8 cellular contexts compared by ENCODE assay signal in genomic region chr9:124342946-124343485, GRCh38.
DNase-seq lines count a peak whose midpoint lies in the region; TF ChIP-seq lines count a peak whose summit lies in the region.

No MANE protein-coding gene starts in this region.

- intact Hi-C loops in prostate gland (cut with DNase I) (no loop called here), OCI-LY7 (cut with micrococcal nuclease; ENCODE audit: unreplicated experiment) (no loop called here)

- H3F3A ChIP-seq in SK-N-SH (replicated peaks; ENCODE audit: insufficient read depth): peaks cover 13% of the 10 kb centered on the region

- BruUV-seq in OCI-LY7 (replicated peaks; lab: Mats Ljungman, UMichigan): no TSS peak

- peaks cover 0 to 20% of the 10 kb centered on the region in 2 experiments; a peak in 1 of 3 replicates for H3K36me3 ChIP-seq in HEK293 (ENCODE audit: control insufficient read depth in 2 of 2, insufficient read depth in 1 of 2, low read length in 2 of 2)
- peaks cover 7 to 40% of the 10 kb centered on the region in 2 experiments for H3K36me3 ChIP-seq in SK-N-SH (replicated peaks in 1 of 2; ENCODE audit: control insufficient read depth in 1 of 2, insufficient read depth in 2 of 2, low read length in 1 of 2)
- peaks cover 0 to 3% of the 10 kb centered on the region in 2 donors for H3K36me3 ChIP-seq in prostate gland
- H3K36me3 ChIP-seq in OCI-LY7 (ENCODE audit: insufficient read depth, low read length): peaks cover 11% of the 10 kb centered on the region; the same call in 1 of the 2 replicates

- no peak overlapping the region for H2AFZ ChIP-seq in SK-N-SH (ENCODE audit: low read depth)
- H2AFZ ChIP-seq in OCI-LY7 (ENCODE audit: low read length): no peak overlapping the region

- peak; percentile 29 for TF ChIP-seq POLR2A in prostate gland (IDR thresholded peaks at IDR 0.05)

- no peaks in the 10 kb centered on the region for H3K9me3 ChIP-seq in HEK293 (ENCODE audit: control insufficient read depth, insufficient read depth, low read depth, low read length)
- no peaks in the 10 kb centered on the region for H3K9me3 ChIP-seq in SK-N-SH
- no peaks in the 10 kb centered on the region for H3K9me3 ChIP-seq in prostate gland
- H3K9me3 ChIP-seq in OCI-LY7 (ENCODE audit: low read length): no peaks in the 10 kb centered on the region

- H3K4me1 ChIP-seq in HEK293 (ENCODE audit: control insufficient read depth, insufficient read depth, low read length) (no peaks in the 10 kb centered on the region; the same call in 1 of the 2 replicates), SK-N-SH (ENCODE audit: control insufficient read depth in 1 of 2, insufficient read depth in 2 of 2, low read depth in 1 of 2, low read length in 1 of 2) (peaks cover 15 to 17% of the 10 kb centered on the region in 2 experiments; a peak in 3 of 4 replicates), prostate gland (replicated peaks) (no peaks in the 10 kb centered on the region), OCI-LY7 (ENCODE audit: insufficient read depth, low read length, poor library complexity, severe bottlenecking) (no peaks in the 10 kb centered on the region)

- H3K4me2 ChIP-seq in SK-N-SH (peak overlapping the region; percentile 68; the same call in 1 of the 2 replicates), OCI-LY7 (ENCODE audit: low read length) (no peak overlapping the region)

- WGBS in SK-N-SH (ENCODE audit: low lambda C conversion rate): 15% methylated on average over 17 of the region's 25 CpGs
- WGBS in prostate gland: 12% methylated on average over 25 of the region's 25 CpGs

- peak overlapping the region; percentile 34; the same call in 1 of the 2 replicates for H3K9ac ChIP-seq in SK-N-SH

- no peaks in the 10 kb centered on the region for H3K79me2 ChIP-seq in SK-N-SH (ENCODE audit: insufficient read depth)
- no peaks in the 10 kb centered on the region for H3K79me2 ChIP-seq in OCI-LY7 (ENCODE audit: insufficient read depth, low read depth, low read length)

- no peak for TF ChIP-seq RAD21 in SK-N-SH (IDR thresholded peaks at IDR 0.05; ENCODE audit: low read length)

- H3K9me2 ChIP-seq in SK-N-SH (no peaks in the 10 kb centered on the region), OCI-LY7 (ENCODE audit: insufficient read depth, low read length) (no peaks in the 10 kb centered on the region)

- H4K20me1 ChIP-seq in SK-N-SH (ENCODE audit: insufficient read depth) (no peaks in the 10 kb centered on the region), OCI-LY7 (ENCODE audit: insufficient read depth, low read length) (no peaks in the 10 kb centered on the region)

- POLR2A ChIA-PET in HEK293 (lab: Yijun Ruan, JAX) (no interaction called here), SK-N-SH (lab: Yijun Ruan, JAX) (no interaction called here), OCI-LY7 (lab: Charles Lee) (no interaction called here)

- H3K27me3 ChIP-seq in SK-N-SH (ENCODE audit: insufficient read depth) (no peaks in the 10 kb centered on the region), prostate gland (replicated peaks; ENCODE audit: insufficient read depth) (no peaks in the 10 kb centered on the region)

- TF ChIP-seq EP300 in SK-N-SH (IDR thresholded peaks at IDR 0.05; ENCODE audit: borderline replicate concordance in 1 of 2, low read depth in 1 of 2, low read length in 1 of 2): no peak; a peak in 1 of 4 replicates

- TF ChIP-seq CTCF in HEK293 (tag by site-specific recombination; IDR thresholded peaks at IDR 0.05): no peak
- no peak for TF ChIP-seq CTCF in SK-N-SH (IDR thresholded peaks at IDR 0.05)
- TF ChIP-seq CTCF in prostate gland (IDR thresholded peaks at IDR 0.05): no peak
- TF ChIP-seq CTCF in OCI-LY7 (conservative IDR thresholded peaks at IDR 0.05; ENCODE audit: low read length): no peak

- H3K4me3 ChIP-seq in HEK293 (ENCODE audit: low read depth, low read length) (no peak overlapping the region), SK-N-SH (ENCODE audit: low read depth in 2 of 2, low read length in 1 of 2) (no peak overlapping the region), prostate gland (no peak overlapping the region), OCI-LY7 (ENCODE audit: low read depth, low read length, poor library complexity, severe bottlenecking) (no peak overlapping the region)

- H3K27ac ChIP-seq in HEK293 (ENCODE audit: extremely low read depth, low read depth, low read length): no peak overlapping the region; the same call in 1 of the 2 replicates
- peak overlapping the region; percentile 20 to 78; a peak in 3 of 4 replicates for H3K27ac ChIP-seq in SK-N-SH (ENCODE audit: low read depth in 2 of 2, low read length in 1 of 2)
- H3K27ac ChIP-seq in prostate gland: peak overlapping the region; percentile 39 to 65
- no peak overlapping the region for H3K27ac ChIP-seq in OCI-LY7 (ENCODE audit: low read depth, low read length, poor library complexity, severe bottlenecking)

- DNase-seq in SK-N-SH (no peak), glomerular visceral epithelial cell (ENCODE audit: extremely low spot score) (peak; percentile 93), prostate gland (ENCODE audit: low spot score) (peak; percentile 58), OCI-LY7 (ENCODE audit: low spot score) (no peak), GF-D8 (lab: John Stamatoyannopoulos, UW) (no peak), UCSD-AML1 (lab: John Stamatoyannopoulos, UW; ENCODE audit: unreplicated experiment) (no peak), SKM-1 treated with dmso at 0.1 percent for 144 hours (lab: John Stamatoyannopoulos, UW; ENCODE audit: unreplicated experiment) (no peak)

- CTCF ChIA-PET in HEK293 (lab: Yijun Ruan, JAX) (interaction anchor here (0.9 kb wide), 2 partner anchors 9 to 27 kb away, joined by 3 read pairs; no protein-coding TSS in a partner anchor), SK-N-SH (lab: Yijun Ruan, JAX) (interaction anchor here (1.1 to 1.7 kb wide), 3 partner anchors 15 to 216 kb away, joined by 3 to 6 read pairs (median 4); no protein-coding TSS in a partner anchor), OCI-LY7 (lab: Charles Lee; ENCODE audit: unreplicated experiment) (interaction anchor here (0.6 kb wide), 1 partner anchor 23 kb away, joined by 3 read pairs; no protein-coding TSS in a partner anchor)

TF ChIP-seq in HEK293, 187 proteins besides CTCF, POLR2A, EP300 and RAD21 (continues in another document):
- TF ChIP-seq PATZ1 (tag by site-specific recombination; IDR thresholded peaks at IDR 0.05) (peak; percentile 75), ZNF843 (tag by site-specific recombination; IDR thresholded peaks at IDR 0.05) (no peak), ZNF610 (tag by site-specific recombination; IDR thresholded peaks at IDR 0.05; ENCODE audit: borderline replicate concordance) (no peak), HOXA7 (CRISPR knock-in tag; IDR thresholded peaks at IDR 0.05; ENCODE audit: borderline replicate concordance) (no peak), ZNF548 (tag by site-specific recombination; IDR thresholded peaks at IDR 0.05) (no peak), ZNF624 (tag by site-specific recombination; IDR thresholded peaks at IDR 0.05) (no peak), ZNF837 (tag by site-specific recombination; IDR thresholded peaks at IDR 0.05) (no peak), ZNF521 (tag by site-specific recombination; IDR thresholded peaks at IDR 0.05) (no peak)

TF ChIP-seq in SK-N-SH, 30 proteins besides CTCF, POLR2A, EP300 and RAD21 (continues in another document):
- no peak for TF ChIP-seq REST (IDR thresholded peaks at IDR 0.05; ENCODE audit: low read depth, low read length)
- TF ChIP-seq FOSL2 (IDR thresholded peaks at IDR 0.05; ENCODE audit: borderline replicate concordance, low read depth): peak; percentile 92
- 0 out of 2 replicates have a peak, but pooled peaks have one; percentile 11 for TF ChIP-seq TEAD4 (IDR thresholded peaks at IDR 0.05; ENCODE audit: borderline replicate concordance, insufficient read depth)
- no peak for TF ChIP-seq RCOR1 (IDR thresholded peaks at IDR 0.05; ENCODE audit: low read length)
- TF ChIP-seq EZH2phosphoT487 (IDR thresholded peaks at IDR 0.05; ENCODE audit: borderline replicate concordance, low read depth): no peak
- no peak for TF ChIP-seq USF1 (IDR thresholded peaks at IDR 0.05; ENCODE audit: borderline replicate concordance, low read depth)
- TF ChIP-seq NFIC (IDR thresholded peaks at IDR 0.05; ENCODE audit: borderline replicate concordance): peak; percentile 52; the same call in 1 of the 2 replicates

Comparison
In these comparisons a context has a peak if more than half of its experiments do, and no peak if none do; other contexts are left out.
1. H3K27ac ChIP-seq: peak in SK-N-SH (2 of 2) and prostate gland (2 of 2); none in HEK293 (single experiment) and OCI-LY7 (single experiment).
2. DNase-seq: peak in glomerular visceral epithelial cell (single experiment) and prostate gland (single experiment); none in SK-N-SH (single experiment), OCI-LY7 (single experiment), GF-D8 (single experiment), UCSD-AML1 (single experiment) and SKM-1 treated with dmso at 0.1 percent for 144 hours (single experiment).
3. Of the 4 proteins assayed by ChIP-seq in both HEK293 and SK-N-SH: peak only in HEK293: none; only in SK-N-SH: PBX3; in both: none; in neither: 3.